Comparison of ENCODE assay signal across 2 cellular contexts in the genomic region with DNA sequence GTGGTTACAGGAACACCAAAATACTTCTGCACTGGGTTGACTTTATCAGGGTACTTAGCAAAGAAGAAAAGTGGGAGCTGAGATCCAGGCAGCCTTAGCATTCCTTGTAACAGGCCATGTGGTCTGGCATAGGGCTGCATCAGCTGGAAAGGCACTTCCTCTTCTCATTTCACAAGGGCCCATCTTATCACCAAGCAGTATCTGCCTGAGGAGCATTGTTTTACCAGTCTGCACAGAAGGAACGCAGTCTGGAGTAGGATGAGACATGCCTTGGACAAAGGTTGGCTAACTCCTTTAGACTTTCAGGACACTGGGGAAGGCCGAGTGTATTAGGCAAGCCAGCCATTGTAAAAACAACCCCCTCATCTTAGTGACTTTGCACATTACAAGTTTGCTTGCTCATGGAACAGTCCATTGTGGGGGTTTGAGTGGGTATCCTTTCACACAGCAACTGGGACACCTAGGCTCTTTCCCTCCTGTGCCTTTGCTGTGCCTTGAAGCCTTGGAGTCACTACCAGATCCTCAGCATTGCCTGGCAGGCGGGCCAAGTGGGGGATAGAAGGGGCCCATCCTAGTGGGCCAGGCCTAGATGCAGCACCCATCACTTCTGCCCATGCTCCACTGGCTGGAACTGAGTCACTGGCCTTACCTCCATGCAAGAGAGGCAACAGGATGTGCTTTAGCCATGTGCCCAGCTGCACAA.
TF ChIP-seq lines count a peak whose summit lies in the region.

No MANE protein-coding gene starts in this region.

TF ChIP-seq in A549, 52 proteins besides CTCF, POLR2A, EP300 and RAD21:
- TF ChIP-seq SMC3 (IDR thresholded peaks at IDR 0.05) (no peak), POLR2AphosphoS2 (conservative IDR thresholded peaks at IDR 0.05; ENCODE audit: low read length) (no peak), NFE2L2 (conservative IDR thresholded peaks at IDR 0.05; ENCODE audit: low read length) (no peak), FOSL2 (IDR thresholded peaks at IDR 0.05) (no peak), FOSL2 (CRISPR knock-in tag; IDR thresholded peaks at IDR 0.05) (no peak), NPAS2 (CRISPR knock-in tag; IDR thresholded peaks at IDR 0.05; ENCODE audit: borderline replicate concordance) (no peak), ZC3H11A (IDR thresholded peaks at IDR 0.05) (no peak), HOXB13 (CRISPR knock-in tag; IDR thresholded peaks at IDR 0.05; ENCODE audit: low read depth) (no peak), SREBF2 (IDR thresholded peaks at IDR 0.05) (no peak), RCOR1 (IDR thresholded peaks at IDR 0.05; ENCODE audit: low read depth, low read length) (no peak), JUN (IDR thresholded peaks at IDR 0.05) (no peak), PHF8 (IDR thresholded peaks at IDR 0.05; ENCODE audit: borderline replicate concordance, low read depth) (no peak), ESRRA (IDR thresholded peaks at IDR 0.05; ENCODE audit: borderline replicate concordance, low read length) (no peak)
- TF ChIP-seq, protein P1, sequence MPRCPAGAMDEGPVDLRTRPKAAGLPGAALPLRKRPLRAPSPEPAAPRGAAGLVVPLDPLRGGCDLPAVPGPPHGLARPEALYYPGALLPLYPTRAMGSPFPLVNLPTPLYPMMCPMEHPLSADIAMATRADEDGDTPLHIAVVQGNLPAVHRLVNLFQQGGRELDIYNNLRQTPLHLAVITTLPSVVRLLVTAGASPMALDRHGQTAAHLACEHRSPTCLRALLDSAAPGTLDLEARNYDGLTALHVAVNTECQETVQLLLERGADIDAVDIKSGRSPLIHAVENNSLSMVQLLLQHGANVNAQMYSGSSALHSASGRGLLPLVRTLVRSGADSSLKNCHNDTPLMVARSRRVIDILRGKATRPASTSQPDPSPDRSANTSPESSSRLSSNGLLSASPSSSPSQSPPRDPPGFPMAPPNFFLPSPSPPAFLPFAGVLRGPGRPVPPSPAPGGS (IDR thresholded peaks at IDR 0.05): no peak
- TF ChIP-seq, protein P2, sequence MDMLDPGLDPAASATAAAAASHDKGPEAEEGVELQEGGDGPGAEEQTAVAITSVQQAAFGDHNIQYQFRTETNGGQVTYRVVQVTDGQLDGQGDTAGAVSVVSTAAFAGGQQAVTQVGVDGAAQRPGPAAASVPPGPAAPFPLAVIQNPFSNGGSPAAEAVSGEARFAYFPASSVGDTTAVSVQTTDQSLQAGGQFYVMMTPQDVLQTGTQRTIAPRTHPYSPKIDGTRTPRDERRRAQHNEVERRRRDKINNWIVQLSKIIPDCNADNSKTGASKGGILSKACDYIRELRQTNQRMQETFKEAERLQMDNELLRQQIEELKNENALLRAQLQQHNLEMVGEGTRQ (IDR thresholded peaks at IDR 0.05): no peak
- TF ChIP-seq, protein P3, sequence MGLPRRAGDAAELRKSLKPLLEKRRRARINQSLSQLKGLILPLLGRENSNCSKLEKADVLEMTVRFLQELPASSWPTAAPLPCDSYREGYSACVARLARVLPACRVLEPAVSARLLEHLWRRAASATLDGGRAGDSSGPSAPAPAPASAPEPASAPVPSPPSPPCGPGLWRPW (IDR thresholded peaks at IDR 0.05): no peak
- TF ChIP-seq, protein P4, sequence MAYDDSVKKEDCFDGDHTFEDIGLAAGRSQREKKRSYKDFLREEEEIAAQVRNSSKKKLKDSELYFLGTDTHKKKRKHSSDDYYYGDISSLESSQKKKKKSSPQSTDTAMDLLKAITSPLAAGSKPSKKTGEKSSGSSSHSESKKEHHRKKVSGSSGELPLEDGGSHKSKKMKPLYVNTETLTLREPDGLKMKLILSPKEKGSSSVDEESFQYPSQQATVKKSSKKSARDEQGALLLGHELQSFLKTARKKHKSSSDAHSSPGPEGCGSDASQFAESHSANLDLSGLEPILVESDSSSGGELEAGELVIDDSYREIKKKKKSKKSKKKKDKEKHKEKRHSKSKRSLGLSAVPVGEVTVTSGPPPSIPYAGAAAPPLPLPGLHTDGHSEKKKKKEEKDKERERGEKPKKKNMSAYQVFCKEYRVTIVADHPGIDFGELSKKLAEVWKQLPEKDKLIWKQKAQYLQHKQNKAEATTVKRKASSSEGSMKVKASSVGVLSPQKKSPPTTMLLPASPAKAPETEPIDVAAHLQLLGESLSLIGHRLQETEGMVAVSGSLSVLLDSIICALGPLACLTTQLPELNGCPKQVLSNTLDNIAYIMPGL (CRISPR knock-in tag; IDR thresholded peaks at IDR 0.05; ENCODE audit: borderline replicate concordance): no peak
- TF ChIP-seq, protein P5, sequence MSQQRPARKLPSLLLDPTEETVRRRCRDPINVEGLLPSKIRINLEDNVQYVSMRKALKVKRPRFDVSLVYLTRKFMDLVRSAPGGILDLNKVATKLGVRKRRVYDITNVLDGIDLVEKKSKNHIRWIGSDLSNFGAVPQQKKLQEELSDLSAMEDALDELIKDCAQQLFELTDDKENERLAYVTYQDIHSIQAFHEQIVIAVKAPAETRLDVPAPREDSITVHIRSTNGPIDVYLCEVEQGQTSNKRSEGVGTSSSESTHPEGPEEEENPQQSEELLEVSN (IDR thresholded peaks at IDR 0.05; ENCODE audit: borderline replicate concordance, low read depth): no peak
- TF ChIP-seq, protein P6, sequence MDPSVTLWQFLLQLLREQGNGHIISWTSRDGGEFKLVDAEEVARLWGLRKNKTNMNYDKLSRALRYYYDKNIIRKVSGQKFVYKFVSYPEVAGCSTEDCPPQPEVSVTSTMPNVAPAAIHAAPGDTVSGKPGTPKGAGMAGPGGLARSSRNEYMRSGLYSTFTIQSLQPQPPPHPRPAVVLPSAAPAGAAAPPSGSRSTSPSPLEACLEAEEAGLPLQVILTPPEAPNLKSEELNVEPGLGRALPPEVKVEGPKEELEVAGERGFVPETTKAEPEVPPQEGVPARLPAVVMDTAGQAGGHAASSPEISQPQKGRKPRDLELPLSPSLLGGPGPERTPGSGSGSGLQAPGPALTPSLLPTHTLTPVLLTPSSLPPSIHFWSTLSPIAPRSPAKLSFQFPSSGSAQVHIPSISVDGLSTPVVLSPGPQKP (IDR thresholded peaks at IDR 0.05; ENCODE audit: low read depth, low read length): no peak
- TF ChIP-seq, protein P7, sequence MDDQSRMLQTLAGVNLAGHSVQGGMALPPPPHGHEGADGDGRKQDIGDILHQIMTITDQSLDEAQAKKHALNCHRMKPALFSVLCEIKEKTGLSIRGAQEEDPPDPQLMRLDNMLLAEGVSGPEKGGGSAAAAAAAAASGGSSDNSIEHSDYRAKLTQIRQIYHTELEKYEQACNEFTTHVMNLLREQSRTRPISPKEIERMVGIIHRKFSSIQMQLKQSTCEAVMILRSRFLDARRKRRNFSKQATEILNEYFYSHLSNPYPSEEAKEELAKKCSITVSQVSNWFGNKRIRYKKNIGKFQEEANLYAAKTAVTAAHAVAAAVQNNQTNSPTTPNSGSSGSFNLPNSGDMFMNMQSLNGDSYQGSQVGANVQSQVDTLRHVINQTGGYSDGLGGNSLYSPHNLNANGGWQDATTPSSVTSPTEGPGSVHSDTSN (IDR thresholded peaks at IDR 0.05): no peak

TF ChIP-seq in HEK293, 187 proteins besides CTCF, POLR2A, EP300 and RAD21:
- TF ChIP-seq, protein P8, sequence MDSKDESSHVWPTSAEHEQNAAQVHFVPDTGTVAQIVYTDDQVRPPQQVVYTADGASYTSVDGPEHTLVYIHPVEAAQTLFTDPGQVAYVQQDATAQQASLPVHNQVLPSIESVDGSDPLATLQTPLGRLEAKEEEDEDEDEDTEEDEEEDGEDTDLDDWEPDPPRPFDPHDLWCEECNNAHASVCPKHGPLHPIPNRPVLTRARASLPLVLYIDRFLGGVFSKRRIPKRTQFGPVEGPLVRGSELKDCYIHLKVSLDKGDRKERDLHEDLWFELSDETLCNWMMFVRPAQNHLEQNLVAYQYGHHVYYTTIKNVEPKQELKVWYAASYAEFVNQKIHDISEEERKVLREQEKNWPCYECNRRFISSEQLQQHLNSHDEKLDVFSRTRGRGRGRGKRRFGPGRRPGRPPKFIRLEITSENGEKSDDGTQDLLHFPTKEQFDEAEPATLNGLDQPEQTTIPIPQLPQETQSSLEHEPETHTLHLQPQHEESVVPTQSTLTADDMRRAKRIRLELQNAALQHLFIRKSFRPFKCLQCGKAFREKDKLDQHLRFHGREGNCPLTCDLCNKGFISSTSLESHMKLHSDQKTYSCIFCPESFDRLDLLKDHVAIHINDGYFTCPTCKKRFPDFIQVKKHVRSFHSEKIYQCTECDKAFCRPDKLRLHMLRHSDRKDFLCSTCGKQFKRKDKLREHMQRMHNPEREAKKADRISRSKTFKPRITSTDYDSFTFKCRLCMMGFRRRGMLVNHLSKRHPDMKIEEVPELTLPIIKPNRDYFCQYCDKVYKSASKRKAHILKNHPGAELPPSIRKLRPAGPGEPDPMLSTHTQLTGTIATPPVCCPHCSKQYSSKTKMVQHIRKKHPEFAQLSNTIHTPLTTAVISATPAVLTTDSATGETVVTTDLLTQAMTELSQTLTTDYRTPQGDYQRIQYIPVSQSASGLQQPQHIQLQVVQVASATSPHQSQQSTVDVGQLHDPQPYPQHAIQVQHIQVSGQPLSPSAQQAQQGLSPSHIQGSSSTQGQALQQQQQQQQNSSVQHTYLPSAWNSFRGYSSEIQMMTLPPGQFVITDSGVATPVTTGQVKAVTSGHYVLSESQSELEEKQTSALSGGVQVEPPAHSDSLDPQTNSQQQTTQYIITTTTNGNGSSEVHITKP (tag by site-specific recombination; IDR thresholded peaks at IDR 0.05): peak; percentile 57
- TF ChIP-seq ZNF544 (tag by site-specific recombination; IDR thresholded peaks at IDR 0.05): no peak
TF ChIP-seq in HEK293: peak in this region for 1.
